ENCODE assay signal across 9 cellular contexts in genomic region chr2:174024524-174025270, GRCh38. TPM values are rescaled to one million over a fixed set of nuclear protein-coding genes. Genes with fewer than 3 reads are reported as not detected.
DNase-seq lines count a peak whose midpoint lies in the region; ATAC-seq, FAIRE-seq and TF ChIP-seq lines count a peak whose summit lies in the region.
"Had no signal": no experiment of that assay in that cellular context is flagged by ENCODE, and none has a peak within 500 bp of the region (broad histone marks: within the 10 kb centered on the region; RNA-seq: fewer than 3 reads in every experiment).

No MANE protein-coding gene starts in this region.

- H3K4me2 ChIP-seq in astrocyte (ENCODE audit: low read length) (peak overlapping the region; percentile 56), keratinocyte (ENCODE audit: control insufficient read depth, extremely low read depth, insufficient read depth, low read depth, low read length) (no peak overlapping the region)

- no peaks in the 10 kb centered on the region for H3K27me3 Mint-ChIP-seq in astrocyte (ENCODE audit: low read depth, unreplicated experiment)

- H3K4me3 Mint-ChIP-seq in astrocyte (ENCODE audit: unreplicated experiment), result peak overlapping the region; percentile 6
- no peak overlapping the region for H3K4me3 Mint-ChIP-seq in stimulated activated effector memory CD8-positive, alpha-beta T cell treated with anti-CD3 and anti-CD28 coated beads, Interleukin-12 subunit alpha, Interleukin-12 subunit beta, amount 100 ng/mL, for 72 hours

- ATAC-seq in stimulated activated effector memory CD8-positive, alpha-beta T cell treated with anti-CD3 and anti-CD28 coated beads, Interleukin-12 subunit alpha, Interleukin-12 subunit beta, amount 100 ng/mL, for 72 hours, result no peak
- ATAC-seq in HG02759 (IDR thresholded peaks at IDR 0.05; ENCODE audit: unreplicated experiment) (no peak), HG02970 (IDR thresholded peaks at IDR 0.05; ENCODE audit: low FRiP score, unreplicated experiment) (no peak), GM18505 (IDR thresholded peaks at IDR 0.05; ENCODE audit: unreplicated experiment) (no peak)

- dilution Hi-C loops in keratinocyte (cut with MboI; ENCODE audit: extremely low pct_ligation_motif_present, low sequenced_read_pairs), result no loop called here

- FAIRE-seq in astrocyte (lab: Jason Lieb, UNC) (no peak), keratinocyte (lab: Jason Lieb, UNC) (no peak), HTR-8/SVneo (lab: Jason Lieb, UNC) (no peak)

- DNase-seq in astrocyte (ENCODE audit: low read depth) (peak; percentile 84), keratinocyte (ENCODE audit: low read depth, low spot score) (no peak), HTR-8/SVneo (ENCODE audit: insufficient read length, low spot score) (no peak)
- no peak for DNase-seq in stimulated activated effector memory CD8-positive, alpha-beta T cell treated with anti-CD3 and anti-CD28 coated beads, Interleukin-12 subunit alpha, Interleukin-12 subunit beta, amount 100 ng/mL, for 72 hours (ENCODE audit: low spot score in 2 of 2)
- DNase-seq: stimulated activated naive CD4-positive, alpha-beta T cell had no signal

- H3K9ac ChIP-seq in astrocyte (ENCODE audit: low read length) (peak overlapping the region; percentile 47), keratinocyte (ENCODE audit: control insufficient read depth, extremely low read depth, insufficient read depth, low read length) (no peak overlapping the region)

- peaks cover 2% of the 10 kb centered on the region for H3K36me3 Mint-ChIP-seq in astrocyte (ENCODE audit: low read depth, unreplicated experiment)
- no peaks in the 10 kb centered on the region for H3K36me3 Mint-ChIP-seq in stimulated activated effector memory CD8-positive, alpha-beta T cell treated with anti-CD3 and anti-CD28 coated beads, Interleukin-12 subunit alpha, Interleukin-12 subunit beta, amount 100 ng/mL, for 72 hours

- H3K4me1 ChIP-seq in HEK293 (ENCODE audit: control insufficient read depth, insufficient read depth, low read length), result no peaks in the 10 kb centered on the region
- H3K4me1 ChIP-seq in astrocyte (ENCODE audit: insufficient read depth, low read length), result peaks cover 30% of the 10 kb centered on the region
- peaks cover 9% of the 10 kb centered on the region for H3K4me1 ChIP-seq in keratinocyte (ENCODE audit: control insufficient read depth, extremely low read depth, insufficient read depth, low read length)

- H3K79me2 ChIP-seq in astrocyte (ENCODE audit: insufficient read depth, low read length) (no peaks in the 10 kb centered on the region), keratinocyte (ENCODE audit: control insufficient read depth, insufficient read depth, low read length) (no peaks in the 10 kb centered on the region)

- no peak overlapping the region for H3K4me3 ChIP-seq in HEK293 (ENCODE audit: low read depth, low read length)
- H3K4me3 ChIP-seq in astrocyte (ENCODE audit: insufficient read depth, low read depth, low read length), result no peak overlapping the region
- H3K4me3 ChIP-seq in keratinocyte (ENCODE audit: control insufficient read depth in 2 of 3, extremely low read depth in 1 of 3, insufficient read depth in 2 of 3, low read depth in 1 of 3, low read length in 3 of 3), result no peak overlapping the region

- H4K20me1 ChIP-seq in astrocyte (ENCODE audit: insufficient read depth, low read length) (no peaks in the 10 kb centered on the region), keratinocyte (ENCODE audit: control insufficient read depth, extremely low read depth, insufficient read depth, low read length) (no peaks in the 10 kb centered on the region)

- H3K9me3 Mint-ChIP-seq in astrocyte (ENCODE audit: unreplicated experiment), result peaks cover 2% of the 10 kb centered on the region
- H3K9me3 Mint-ChIP-seq in stimulated activated effector memory CD8-positive, alpha-beta T cell treated with anti-CD3 and anti-CD28 coated beads, Interleukin-12 subunit alpha, Interleukin-12 subunit beta, amount 100 ng/mL, for 72 hours, result no peaks in the 10 kb centered on the region

- peaks cover 4% of the 10 kb centered on the region for H3K9me1 ChIP-seq in keratinocyte (ENCODE audit: control insufficient read depth, extremely low read depth, insufficient read depth, low read length)

- H2AFZ ChIP-seq in astrocyte (ENCODE audit: low read depth, low read length) (no peak overlapping the region), keratinocyte (ENCODE audit: control insufficient read depth, low read length) (no peak overlapping the region)

- H3K4me1 Mint-ChIP-seq in astrocyte (ENCODE audit: low read depth, unreplicated experiment), result peaks cover 31% of the 10 kb centered on the region
- H3K4me1 Mint-ChIP-seq in stimulated activated effector memory CD8-positive, alpha-beta T cell treated with anti-CD3 and anti-CD28 coated beads, Interleukin-12 subunit alpha, Interleukin-12 subunit beta, amount 100 ng/mL, for 72 hours, result peaks cover 14% of the 10 kb centered on the region

- CTCF ChIA-PET in HEK293 (lab: Yijun Ruan, JAX), result interaction anchor here (0.7 kb wide), 1 partner anchor 37 kb away, joined by 3 read pairs; no protein-coding TSS in a partner anchor

- H3K36me3 ChIP-seq in HEK293 (ENCODE audit: control insufficient read depth in 2 of 2, insufficient read depth in 1 of 2, low read length in 2 of 2) (no peaks in the 10 kb centered on the region), astrocyte (ENCODE audit: insufficient read depth, low read length) (no peaks in the 10 kb centered on the region), keratinocyte (ENCODE audit: control insufficient read depth in 2 of 2, extremely low read depth in 1 of 2, insufficient read depth in 2 of 2, low read length in 2 of 2) (no peaks in the 10 kb centered on the region)

- H3K27ac ChIP-seq in HEK293 (ENCODE audit: extremely low read depth, low read depth, low read length), result no peak overlapping the region
- peak overlapping the region; percentile 77 for H3K27ac ChIP-seq in astrocyte (ENCODE audit: low read depth, low read length)
- H3K27ac ChIP-seq in keratinocyte (ENCODE audit: control insufficient read depth, insufficient read depth, low read length), result peak overlapping the region; percentile 64

- H3K9me3 ChIP-seq in HEK293 (ENCODE audit: control insufficient read depth, insufficient read depth, low read depth, low read length) (no peaks in the 10 kb centered on the region), astrocyte (ENCODE audit: insufficient read depth, low read depth, low read length) (no peaks in the 10 kb centered on the region), keratinocyte (ENCODE audit: control insufficient read depth, low read depth, low read length) (peaks cover 2% of the 10 kb centered on the region)

- peak overlapping the region; percentile 9 for H3K27ac Mint-ChIP-seq in astrocyte (ENCODE audit: unreplicated experiment)
- H3K27ac Mint-ChIP-seq in stimulated activated effector memory CD8-positive, alpha-beta T cell treated with anti-CD3 and anti-CD28 coated beads, Interleukin-12 subunit alpha, Interleukin-12 subunit beta, amount 100 ng/mL, for 72 hours, result peak overlapping the region; percentile 24

- no peak for TF ChIP-seq POLR2A in GM18505 (IDR thresholded peaks at IDR 0.05; ENCODE audit: borderline replicate concordance, extremely low read depth, insufficient read depth, insufficient read length)

- H3K27me3 ChIP-seq in astrocyte (ENCODE audit: insufficient read depth, low read length) (no peaks in the 10 kb centered on the region), keratinocyte (ENCODE audit: control insufficient read depth, extremely low read depth, insufficient read depth, low read length) (no peaks in the 10 kb centered on the region)

- POLR2A ChIA-PET in HEK293 (lab: Yijun Ruan, JAX), result no interaction called here

- TF ChIP-seq CTCF in HEK293 (tag by site-specific recombination; IDR thresholded peaks at IDR 0.05), result no peak
- no peak for TF ChIP-seq CTCF in astrocyte (IDR thresholded peaks at IDR 0.05; ENCODE audit: insufficient read depth, low read depth, low read length)
- TF ChIP-seq CTCF in keratinocyte (optimal IDR thresholded peaks at IDR 0.05 in 1 of 3, IDR thresholded peaks at IDR 0.05 in 1 of 3, conservative IDR thresholded peaks at IDR 0.05 in 1 of 3; ENCODE audit: extremely low read depth in 1 of 3, insufficient read depth in 2 of 3, low read length in 3 of 3), result no peak

TF ChIP-seq in HEK293, 187 proteins besides CTCF, POLR2A, EP300 and RAD21 (continues in another document):
- TF ChIP-seq ZNF26 (tag by site-specific recombination; IDR thresholded peaks at IDR 0.05) (no peak), ZNF341 (tag by site-specific recombination; IDR thresholded peaks at IDR 0.05; ENCODE audit: low read depth) (0 out of 2 replicates have a peak, but pooled peaks have one; percentile 39), ZNF639 (tag by site-specific recombination; IDR thresholded peaks at IDR 0.05) (no peak), KLF8 (tag by site-specific recombination; IDR thresholded peaks at IDR 0.05) (no peak)

RNA-seq across cellular contexts. Expression of gene SP3, which starts 59.5 kb away (rescaled TPM):
- 58.8 and 59.6 TPM in 2 replicates for total RNA-seq in astrocyte
- polyA plus RNA-seq in keratinocyte, result 31.9 to 46.7 TPM (median 39.3 TPM) in 3 replicates
- polyA plus RNA-seq in keratinocyte (2011; ENCODE audit: low read depth), result 14.9 TPM
- polyA plus RNA-seq in keratinocyte (2011; cell fraction: cytosol; rRNA removed), result 13.6 and 34.9 TPM in 2 replicates
- polyA plus RNA-seq in keratinocyte (2011; cell fraction: nucleus; rRNA removed), result 27.6 and 29.2 TPM in 2 replicates
- polyA plus RNA-seq in keratinocyte (2012; ENCODE audit: low replicate concordance), result 24.9 and 25.4 TPM in 2 replicates
- 25.9 to 93.0 TPM (median 54.3 TPM) in 3 replicates for polyA minus RNA-seq in keratinocyte
- 17.8 TPM for polyA minus RNA-seq in keratinocyte (2011; cell fraction: cytosol; rRNA and poly(A)+ RNA removed)
- polyA minus RNA-seq in keratinocyte (2011; cell fraction: nucleus; rRNA and poly(A)+ RNA removed), result 35.9 and 68.2 TPM in 2 replicates
